27 cellular contexts compared by ENCODE assay signal in the genomic region with DNA sequence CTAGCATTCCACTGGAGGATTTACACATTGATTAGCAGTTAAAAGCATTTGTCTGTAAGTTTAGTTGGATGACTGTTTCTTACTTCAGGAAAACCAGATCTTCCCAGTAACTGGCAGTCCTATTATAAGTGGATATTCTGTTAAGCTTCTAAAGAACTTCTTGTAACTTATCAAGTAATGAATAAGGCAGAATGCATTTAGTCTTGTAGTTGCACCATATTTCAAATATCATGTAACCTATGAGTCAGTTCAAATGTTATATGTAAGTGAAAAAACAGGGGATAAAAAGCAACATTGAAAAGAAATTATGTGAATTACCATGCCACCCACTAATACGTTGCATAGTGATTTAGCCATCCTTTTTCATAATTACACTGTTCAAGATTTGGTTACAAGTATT. TPM values are rescaled to one million over a fixed set of nuclear protein-coding genes. Genes with fewer than 3 reads are reported as not detected.
DNase-seq lines count a peak whose midpoint lies in the region; ATAC-seq, FAIRE-seq and TF ChIP-seq lines count a peak whose summit lies in the region.
"Had no signal": no experiment of that assay in that cellular context is flagged by ENCODE, and none has a peak within 500 bp of the region (broad histone marks: within the 10 kb centered on the region; RNA-seq: fewer than 3 reads in every experiment).

No MANE protein-coding gene starts in this region.

- H4K20me1 ChIP-seq in astrocyte (ENCODE audit: insufficient read depth, low read length) = no peaks in the 10 kb centered on the region

- H3K9me3 Mint-ChIP-seq in astrocyte (ENCODE audit: unreplicated experiment) = no peaks in the 10 kb centered on the region
- no peaks in the 10 kb centered on the region for H3K9me3 Mint-ChIP-seq in nephron progenitor cell
- H3K9me3 Mint-ChIP-seq: activated CD4-positive, alpha-beta memory T cell treated with anti-CD3 and anti-CD28 coated beads for 36 hours; H9 had no signal

- TF ChIP-seq CTCF in astrocyte (IDR thresholded peaks at IDR 0.05; ENCODE audit: insufficient read depth, low read depth, low read length) (no peak), fibroblast of mammary gland (conservative IDR thresholded peaks at IDR 0.05; ENCODE audit: control insufficient read depth, insufficient read depth, low read depth, low read length) (no peak), nephron progenitor cell (IDR thresholded peaks at IDR 0.05) (no peak)

- H3K27ac Mint-ChIP-seq in astrocyte (ENCODE audit: unreplicated experiment) = no peak overlapping the region
- peak overlapping the region; percentile 89 for H3K27ac Mint-ChIP-seq in nephron progenitor cell
- H3K27ac Mint-ChIP-seq: activated CD4-positive, alpha-beta memory T cell treated with anti-CD3 and anti-CD28 coated beads for 36 hours; activated naive CD4-positive, alpha-beta T cell treated with anti-CD3 and anti-CD28 coated beads, Interleukin-2, amount 50 U/mL, for 24 hours; naive thymus-derived CD8-positive, alpha-beta T cell had no signal

- peaks cover 50% of the 10 kb centered on the region for H3K4me1 Mint-ChIP-seq in astrocyte (ENCODE audit: low read depth, unreplicated experiment)
- peaks cover 62% of the 10 kb centered on the region for H3K4me1 Mint-ChIP-seq in nephron progenitor cell
- H3K4me1 Mint-ChIP-seq: activated naive CD4-positive, alpha-beta T cell treated with anti-CD3 and anti-CD28 coated beads, Interleukin-2, amount 50 U/mL, for 24 hours; central memory CD8-positive, alpha-beta T cell; naive thymus-derived CD8-positive, alpha-beta T cell had no signal

- H3K9me3 ChIP-seq in astrocyte (ENCODE audit: insufficient read depth, low read depth, low read length) = no peaks in the 10 kb centered on the region
- H3K9me3 ChIP-seq: gastrocnemius medialis, left ventricle myocardium inferior, ovary, spleen, transverse colon had no signal

- H3K4me3 Mint-ChIP-seq in astrocyte (ENCODE audit: unreplicated experiment) (no peak overlapping the region), nephron progenitor cell (no peak overlapping the region)
- H3K4me3 Mint-ChIP-seq: activated CD4-positive, alpha-beta memory T cell treated with anti-CD3 and anti-CD28 coated beads for 36 hours; activated naive CD4-positive, alpha-beta T cell treated with anti-CD3 and anti-CD28 coated beads, Interleukin-2, amount 50 U/mL, for 24 hours; central memory CD8-positive, alpha-beta T cell; H9; naive thymus-derived CD8-positive, alpha-beta T cell had no signal

- H3K36me3 Mint-ChIP-seq in astrocyte (ENCODE audit: low read depth, unreplicated experiment) (no peaks in the 10 kb centered on the region), nephron progenitor cell (ENCODE audit: low read depth) (no peaks in the 10 kb centered on the region)
- H3K36me3 Mint-ChIP-seq: activated CD4-positive, alpha-beta memory T cell treated with anti-CD3 and anti-CD28 coated beads for 36 hours; activated naive CD4-positive, alpha-beta T cell treated with anti-CD3 and anti-CD28 coated beads, Interleukin-2, amount 50 U/mL, for 24 hours; naive thymus-derived CD8-positive, alpha-beta T cell had no signal

- H3K4me3 ChIP-seq in astrocyte (ENCODE audit: insufficient read depth, low read depth, low read length) (no peak overlapping the region), fibroblast of mammary gland (ENCODE audit: control insufficient read depth, low read depth, low read length) (no peak overlapping the region)
- H3K4me3 ChIP-seq: left ventricle myocardium inferior, ovary, spleen, transverse colon had no signal

- H3K4me1 ChIP-seq in astrocyte (ENCODE audit: insufficient read depth, low read length) = peaks cover 14% of the 10 kb centered on the region
- H3K4me1 ChIP-seq: spleen, transverse colon had no signal

- DNase-seq in GM03348 (ENCODE audit: low spot score) (peak; percentile 21), astrocyte (ENCODE audit: low read depth) (peak; percentile 60), fibroblast of mammary gland (ENCODE audit: low read depth) (peak; percentile 59), nephron progenitor cell (no peak), LoVo (ENCODE audit: low spot score) (no peak)
- DNase-seq: activated CD4-positive, alpha-beta memory T cell treated with anti-CD3 and anti-CD28 coated beads for 36 hours; activated CD8-positive, alpha-beta memory T cell treated with anti-CD3 and anti-CD28 coated beads, Interleukin-2, amount 50 U/mL, for 48 hours; aorta; gastrocnemius medialis; H9; hypothalamus; left ventricle myocardium inferior; naive thymus-derived CD8-positive, alpha-beta T cell; NCI-H82; ovary; RPMI8226; spleen; transverse colon had no signal

- H3K9ac ChIP-seq in astrocyte (ENCODE audit: low read length) = no peak overlapping the region

- H3K4me2 ChIP-seq in astrocyte (ENCODE audit: low read length) = peak overlapping the region; percentile 45

- H3K27ac ChIP-seq in astrocyte (ENCODE audit: low read depth, low read length) = no peak overlapping the region
- H3K27ac ChIP-seq: epithelial cell of prostate, left ventricle myocardium inferior, ovary, transverse colon had no signal

- H3K36me3 ChIP-seq in astrocyte (ENCODE audit: insufficient read depth, low read length) = no peaks in the 10 kb centered on the region
- H3K36me3 ChIP-seq: gastrocnemius medialis, left ventricle myocardium inferior, ovary, spleen, transverse colon had no signal

- H2AFZ ChIP-seq in astrocyte (ENCODE audit: low read depth, low read length) = no peak overlapping the region

- no peaks in the 10 kb centered on the region for H3K27me3 ChIP-seq in astrocyte (ENCODE audit: insufficient read depth, low read length)
- H3K27me3 ChIP-seq: gastrocnemius medialis, ovary, spleen, transverse colon had no signal

- H3K79me2 ChIP-seq in astrocyte (ENCODE audit: insufficient read depth, low read length) = peaks cover 65% of the 10 kb centered on the region

- H3K27me3 Mint-ChIP-seq in astrocyte (ENCODE audit: low read depth, unreplicated experiment) = no peaks in the 10 kb centered on the region
- H3K27me3 Mint-ChIP-seq in nephron progenitor cell (ENCODE audit: low read depth, poor library complexity) = peaks cover 3% of the 10 kb centered on the region
- H3K27me3 Mint-ChIP-seq: activated CD4-positive, alpha-beta memory T cell treated with anti-CD3 and anti-CD28 coated beads for 36 hours; activated naive CD4-positive, alpha-beta T cell treated with anti-CD3 and anti-CD28 coated beads, Interleukin-2, amount 50 U/mL, for 24 hours; central memory CD8-positive, alpha-beta T cell had no signal

- FAIRE-seq in astrocyte (lab: Jason Lieb, UNC) = peak; percentile 32
- FAIRE-seq: G401.6, islet of Langerhans had no signal

- ATAC-seq in GM21447 (IDR thresholded peaks at IDR 0.05; ENCODE audit: unreplicated experiment) = no peak
- ATAC-seq in GM21526 (IDR thresholded peaks at IDR 0.05; ENCODE audit: low FRiP score, unreplicated experiment) = no peak
- no peak for ATAC-seq in GM19452 (IDR thresholded peaks at IDR 0.05; ENCODE audit: unreplicated experiment)
- ATAC-seq: naive thymus-derived CD8-positive, alpha-beta T cell had no signal

RNA-seq across cellular contexts. Expression of gene TENM3, which starts 30.2 kb away (rescaled TPM):
- total RNA-seq in astrocyte = 127 TPM in 2 replicates
- total RNA-seq: activated CD4-positive, alpha-beta memory T cell treated with anti-CD3 and anti-CD28 coated beads for 36 hours; naive thymus-derived CD8-positive, alpha-beta T cell; T-helper 1 cell treated with Interleukin-12 subunit alpha and Interleukin-12 subunit beta and Interleukin-4 antibody, amounts not matched to agents 30 ng/mL and 1 ng/mL, for 36 hours had no signal

Comparison
In these comparisons a context has a peak if more than half of its experiments do, and no peak if none do; other contexts are left out.
1. DNase-seq: peak in GM03348 (single experiment), astrocyte (single experiment) and fibroblast of mammary gland (single experiment); none in nephron progenitor cell (single experiment) and LoVo (single experiment).